Comparison of ENCODE assay signal across 11 cellular contexts in genomic region chr19:7933411-7933810, GRCh38. TPM values are rescaled to one million over a fixed set of nuclear protein-coding genes. Genes with fewer than 3 reads are reported as not detected.
DNase-seq lines count a peak whose midpoint lies in the region; ATAC-seq and TF ChIP-seq lines count a peak whose summit lies in the region.
"Had no signal": no experiment of that assay in that cellular context is flagged by ENCODE, and none has a peak within 500 bp of the region (broad histone marks: within the 10 kb centered on the region; RNA-seq: fewer than 3 reads in every experiment).

No MANE protein-coding gene starts in this region.

- H2BK120ac ChIP-seq in mesendoderm (ENCODE audit: low read depth, low read length): no peak overlapping the region

- no peak for ATAC-seq in HG02938 (IDR thresholded peaks at IDR 0.05; ENCODE audit: unreplicated experiment)
- ATAC-seq: activated T-cell treated with anti-CD3 and anti-CD28 coated beads, Interleukin-2, amount 50 U/mL, for 72 hours; gastrocnemius medialis; left lung had no signal

- no peak overlapping the region for H2BK15ac ChIP-seq in mesendoderm (replicated peaks; ENCODE audit: low read depth)

- no peak overlapping the region for H2BK5ac ChIP-seq in mesendoderm (ENCODE audit: low read length)

- POLR2A ChIA-PET in HEK293 (lab: Yijun Ruan, JAX): interaction anchor here (5.8 kb wide), 1 partner anchor 9 kb away, joined by 60 read pairs; the partner anchor contains the start of gene TIMM44

- no peaks in the 10 kb centered on the region for H3K79me1 ChIP-seq in mesendoderm (ENCODE audit: low read length)

- WGBS in esophagus muscularis mucosa: 82% methylated on average over 7 of the region's 14 CpGs
- no CpG with 5 or more reads among the region's 14 CpGs for WGBS in mesendoderm (ENCODE audit: extremely low coverage, insufficient coverage, low lambda C conversion rate)

- peak; percentile 42 for TF ChIP-seq CTCF in 22Rv1 (IDR thresholded peaks at IDR 0.05)
- peak; percentile 20; the same call in 1 of the 2 replicates for TF ChIP-seq CTCF in HEK293 (tag by site-specific recombination; IDR thresholded peaks at IDR 0.05)
- peak in 1 of 3 experiments; percentile 30 for TF ChIP-seq CTCF in esophagus muscularis mucosa (IDR thresholded peaks at IDR 0.05)

- no peaks in the 10 kb centered on the region for H3K9me3 ChIP-seq in HEK293 (ENCODE audit: control insufficient read depth, insufficient read depth, low read depth, low read length)
- H3K9me3 ChIP-seq in esophagus muscularis mucosa: no peaks in the 10 kb centered on the region
- H3K9me3 ChIP-seq: gastrocnemius medialis, left lung had no signal

- H4K5ac ChIP-seq in mesendoderm (ENCODE audit: low read length): no peak overlapping the region

- H3K79me2 ChIP-seq in mesendoderm (ENCODE audit: control insufficient read depth, insufficient read depth, low read length): no peaks in the 10 kb centered on the region

- no peak overlapping the region for H2AK5ac ChIP-seq in mesendoderm (ENCODE audit: low read length)

- CTCF ChIA-PET in HEK293 (lab: Yijun Ruan, JAX): interaction anchor here (0.7 kb wide), 1 partner anchor 323 kb away, joined by 3 read pairs; no protein-coding TSS in a partner anchor

- no peak overlapping the region for H3K56ac ChIP-seq in mesendoderm (ENCODE audit: low read length)

- no peak overlapping the region for H3K4me2 ChIP-seq in mesendoderm (ENCODE audit: low read length)

- no peak overlapping the region for H3K18ac ChIP-seq in mesendoderm (ENCODE audit: low read length)

- TF ChIP-seq POLR2A in esophagus muscularis mucosa (IDR thresholded peaks at IDR 0.05; ENCODE audit: low read depth): no peak

- H3K4me1 ChIP-seq in HEK293 (ENCODE audit: control insufficient read depth, insufficient read depth, low read length): peaks cover 11% of the 10 kb centered on the region
- H3K4me1 ChIP-seq in esophagus muscularis mucosa: peaks cover 17 to 56% (median 48%) of the 10 kb centered on the region in 4 donors
- H3K4me1 ChIP-seq in mesendoderm (ENCODE audit: control insufficient read depth, low read depth, low read length): no peaks in the 10 kb centered on the region
- H3K4me1 ChIP-seq: left lung had no signal

- no peak overlapping the region for H4K8ac ChIP-seq in mesendoderm (ENCODE audit: low read depth, low read length)

- H3K4me3 ChIP-seq in HEK293 (ENCODE audit: low read depth, low read length): no peak overlapping the region
- no peak overlapping the region for H3K4me3 ChIP-seq in esophagus muscularis mucosa
- no peak overlapping the region for H3K4me3 ChIP-seq in mesendoderm (ENCODE audit: low read length)
- H3K4me3 ChIP-seq: gastrocnemius medialis, left lung had no signal

- DNase-seq in esophagus muscularis mucosa (ENCODE audit: extremely low spot score) (no peak), mesendoderm (no peak), HPDE6-E6E7 (ENCODE audit: extremely low spot score) (no peak)
- DNase-seq: activated T-cell treated with anti-CD3 and anti-CD28 coated beads, Interleukin-2, amount 50 U/mL, for 72 hours; central memory CD4-positive, alpha-beta T cell; gastrocnemius medialis; NCI-H187 had no signal

- no peak overlapping the region for H3K9ac ChIP-seq in mesendoderm (ENCODE audit: low read length)

- no peaks in the 10 kb centered on the region for H3K27me3 ChIP-seq in esophagus muscularis mucosa
- H3K27me3 ChIP-seq in mesendoderm (ENCODE audit: insufficient read depth, low read length, poor library complexity): no peaks in the 10 kb centered on the region
- H3K27me3 ChIP-seq: gastrocnemius medialis, left lung had no signal

- no peak overlapping the region for H3K27ac ChIP-seq in 22Rv1
- H3K27ac ChIP-seq in HEK293 (ENCODE audit: extremely low read depth, low read depth, low read length): no peak overlapping the region
- H3K27ac ChIP-seq in esophagus muscularis mucosa (replicated peaks in 1 of 4): peak overlapping the region; percentile 91 to 96 (median 94)
- no peak overlapping the region for H3K27ac ChIP-seq in mesendoderm (ENCODE audit: low read depth, low read length)
- H3K27ac ChIP-seq: gastrocnemius medialis, left lung had no signal

- H3K36me3 ChIP-seq in HEK293 (ENCODE audit: control insufficient read depth in 2 of 2, insufficient read depth in 1 of 2, low read length in 2 of 2): peaks cover 29 to 81% of the 10 kb centered on the region in 2 experiments
- peaks cover 62 to 86% (median 79%) of the 10 kb centered on the region in 4 donors for H3K36me3 ChIP-seq in esophagus muscularis mucosa
- peaks cover 11% of the 10 kb centered on the region for H3K36me3 ChIP-seq in mesendoderm (ENCODE audit: control insufficient read depth, insufficient read depth, low read length)

- intact Hi-C loops in esophagus muscularis mucosa (cut with DNase I): no loop called here

- TF ChIP-seq EP300 in esophagus muscularis mucosa (IDR thresholded peaks at IDR 0.05): no peak

- H3K23ac ChIP-seq in mesendoderm (ENCODE audit: low read length): no peak overlapping the region

- H3K4ac ChIP-seq in mesendoderm (ENCODE audit: low read depth, low read length): no peak overlapping the region

TF ChIP-seq in HEK293, 187 proteins besides CTCF, POLR2A, EP300 and RAD21:
- TF ChIP-seq ZNF362 (tag by site-specific recombination; IDR thresholded peaks at IDR 0.05): no peak
- TF ChIP-seq ZFP41 (tag by site-specific recombination; IDR thresholded peaks at IDR 0.05; ENCODE audit: borderline replicate concordance): no peak
- no peak for TF ChIP-seq OVOL3 (tag by site-specific recombination; IDR thresholded peaks at IDR 0.05)
- no peak for TF ChIP-seq ZNF785 (tag by site-specific recombination; IDR thresholded peaks at IDR 0.05)
- no peak for TF ChIP-seq ZNF473 (tag by site-specific recombination; IDR thresholded peaks at IDR 0.05)
TF ChIP-seq in HEK293: peak in this region for 0.

RNA-seq across cellular contexts. Expression of gene CTXN1, which starts 7.5 kb away (rescaled TPM):
- total RNA-seq in esophagus muscularis mucosa: 10 to 100 TPM; 28.7 to 59.4 (median 49.2) TPM
- polyA plus RNA-seq in mesendoderm (2013, experiment 1 of 2): 46.4 TPM
- 47.0 TPM for polyA plus RNA-seq in mesendoderm (2013, experiment 2 of 2)
- total RNA-seq: gastrocnemius medialis had no signal

RNA-seq across cellular contexts. Expression of gene TIMM44, which starts 10.1 kb away (rescaled TPM):
- 100 to 1,000 TPM in 1 of 4 donors, 10 to 100 TPM in 3; 61.6 to 111 (median 98.5) TPM for total RNA-seq in esophagus muscularis mucosa
- polyA plus RNA-seq in mesendoderm (2013, experiment 1 of 2): 97.4 TPM
- polyA plus RNA-seq in mesendoderm (2013, experiment 2 of 2): 102 TPM

RNA-seq across cellular contexts. Expression of gene SNAPC2, which starts 13.3 kb away (rescaled TPM):
- 10 to 100 TPM; 32.4 to 47.2 (median 35.0) TPM for total RNA-seq in esophagus muscularis mucosa
- polyA plus RNA-seq in mesendoderm (2013, experiment 1 of 2): 19.2 TPM
- 18.9 TPM for polyA plus RNA-seq in mesendoderm (2013, experiment 2 of 2)

RNA-seq across cellular contexts. Expression of gene TGFBR3L, which starts 18.8 kb away (rescaled TPM):
- 1 to 10 TPM; 2.2 to 8.3 (median 6.1) TPM for total RNA-seq in esophagus muscularis mucosa
- 0.69 TPM for polyA plus RNA-seq in mesendoderm (2013, experiment 1 of 2)
- 0.69 TPM for polyA plus RNA-seq in mesendoderm (2013, experiment 2 of 2)

RNA-seq across cellular contexts. Expression of gene MAP2K7, which starts 29.7 kb away (rescaled TPM):
- total RNA-seq in esophagus muscularis mucosa: 10 to 100 TPM; 17.2 to 31.9 (median 24.5) TPM
- 27.9 TPM for polyA plus RNA-seq in mesendoderm (2013, experiment 1 of 2)
- polyA plus RNA-seq in mesendoderm (2013, experiment 2 of 2): 27.3 TPM

Comparison
In these comparisons a context has a peak if more than half of its experiments do, and no peak if none do; other contexts are left out.
1. H3K27ac ChIP-seq: peak in esophagus muscularis mucosa (4 of 4); none in 22Rv1 (single experiment), HEK293 (single experiment) and mesendoderm (single experiment).